In the genomic region with DNA sequence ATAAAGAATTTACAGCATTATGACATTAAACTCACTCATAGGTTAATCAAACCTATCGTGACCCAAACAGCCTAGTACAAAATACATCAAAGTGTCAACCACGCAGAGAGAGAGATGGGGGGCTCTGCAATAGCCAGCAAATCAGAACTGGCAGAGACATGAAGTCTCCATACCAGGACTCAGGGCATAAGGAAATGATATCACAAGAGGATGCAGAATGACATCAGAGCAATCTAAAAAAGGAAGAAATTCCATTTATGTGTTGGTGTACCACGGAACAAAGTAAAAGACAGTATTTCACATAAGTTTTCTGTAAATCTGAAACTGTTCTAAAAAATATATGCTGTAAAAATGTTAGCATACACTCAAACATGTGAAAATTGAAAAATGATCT, we compare ENCODE assay signal across 9 cellular contexts. TPM values are rescaled to one million over a fixed set of nuclear protein-coding genes. Genes with fewer than 3 reads are reported as not detected.
DNase-seq lines count a peak whose midpoint lies in the region; ATAC-seq, FAIRE-seq and TF ChIP-seq lines count a peak whose summit lies in the region.
"Had no signal": no experiment of that assay in that cellular context is flagged by ENCODE, and none has a peak within 500 bp of the region (broad histone marks: within the 10 kb centered on the region; RNA-seq: fewer than 3 reads in every experiment).

No MANE protein-coding gene starts in this region.

- no peak for TF ChIP-seq EP300 in gastroesophageal sphincter (IDR thresholded peaks at IDR 0.05)

- H3K9me3 ChIP-seq in Karpas-422 (ENCODE audit: low read length) (no peaks in the 10 kb centered on the region), adrenal gland (replicated peaks in 1 of 3) (no peaks in the 10 kb centered on the region), gastroesophageal sphincter (no peaks in the 10 kb centered on the region)

- H3K27ac Mint-ChIP-seq in stimulated activated memory B cell treated with anti-CD40 and anti-IgM and Interleukin-4, amounts not matched to agents 10 μg/mL and 1 μg/mL and 100 μg/mL, for 72 hours, result peak overlapping the region; percentile 60

- no peak overlapping the region for H2AFZ ChIP-seq in Karpas-422 (ENCODE audit: low read length)

- FAIRE-seq in RCC 7860 (lab: Jason Lieb, UNC), result no peak

- H4K20me1 ChIP-seq in Karpas-422 (ENCODE audit: insufficient read depth, low read depth, low read length), result peaks cover 28% of the 10 kb centered on the region

- no peaks in the 10 kb centered on the region for H3K27me3 Mint-ChIP-seq in stimulated activated memory B cell treated with anti-CD40 and anti-IgM and Interleukin-4, amounts not matched to agents 10 μg/mL and 1 μg/mL and 100 μg/mL, for 72 hours

- no peak for ATAC-seq in stimulated activated memory B cell treated with anti-CD40 and anti-IgM and Interleukin-4, amounts not matched to agents 10 μg/mL and 1 μg/mL and 100 μg/mL, for 72 hours
- no peak for ATAC-seq in gastroesophageal sphincter

- no peak overlapping the region for H3K4me3 Mint-ChIP-seq in stimulated activated memory B cell treated with anti-CD40 and anti-IgM and Interleukin-4, amounts not matched to agents 10 μg/mL and 1 μg/mL and 100 μg/mL, for 72 hours

- H3K9me3 Mint-ChIP-seq in stimulated activated memory B cell treated with anti-CD40 and anti-IgM and Interleukin-4, amounts not matched to agents 10 μg/mL and 1 μg/mL and 100 μg/mL, for 72 hours, result no peaks in the 10 kb centered on the region

- H3K27me3 ChIP-seq in Karpas-422 (ENCODE audit: low read length), result no peaks in the 10 kb centered on the region
- no peaks in the 10 kb centered on the region for H3K27me3 ChIP-seq in adrenal gland
- H3K27me3 ChIP-seq in gastroesophageal sphincter, result no peaks in the 10 kb centered on the region

- H3K79me2 ChIP-seq in Karpas-422 (ENCODE audit: low read length), result peaks cover 100% of the 10 kb centered on the region

- no peaks in the 10 kb centered on the region for H3K36me3 Mint-ChIP-seq in stimulated activated memory B cell treated with anti-CD40 and anti-IgM and Interleukin-4, amounts not matched to agents 10 μg/mL and 1 μg/mL and 100 μg/mL, for 72 hours

- H3K4me3 ChIP-seq in Karpas-422 (ENCODE audit: low read length), result no peak overlapping the region
- H3K4me3 ChIP-seq in adrenal gland, result no peak overlapping the region
- no peak overlapping the region for H3K4me3 ChIP-seq in gastroesophageal sphincter

- peaks cover 92% of the 10 kb centered on the region for H3K4me1 Mint-ChIP-seq in stimulated activated memory B cell treated with anti-CD40 and anti-IgM and Interleukin-4, amounts not matched to agents 10 μg/mL and 1 μg/mL and 100 μg/mL, for 72 hours

- H3K4me2 ChIP-seq in Karpas-422 (ENCODE audit: low read depth, low read length, poor library complexity, severe bottlenecking), result peak overlapping the region; percentile 36

- intact Hi-C loops in adrenal gland (cut with DNase I), result no loop called here

- no peaks in the 10 kb centered on the region for H3K36me3 ChIP-seq in Karpas-422 (ENCODE audit: insufficient read depth, low read length)
- H3K36me3 ChIP-seq in adrenal gland (replicated peaks in 1 of 2), result no peaks in the 10 kb centered on the region
- H3K36me3 ChIP-seq in gastroesophageal sphincter, result no peaks in the 10 kb centered on the region

- H3K4me1 ChIP-seq in Karpas-422 (ENCODE audit: low read length) (peaks cover 90% of the 10 kb centered on the region), adrenal gland (replicated peaks in 1 of 2) (peaks cover 32 to 46% of the 10 kb centered on the region in 2 donors), gastroesophageal sphincter (peaks cover 0 to 91% (median 42%) of the 10 kb centered on the region in 3 donors)

- H3K9ac ChIP-seq in Karpas-422 (ENCODE audit: low read length), result no peak overlapping the region; the same call in 1 of the 2 replicates

- H3K27ac ChIP-seq in Karpas-422 (ENCODE audit: low read length) (peak overlapping the region; percentile 64), adrenal gland (peak overlapping the region in 3 of 5 donors; percentile 43 to 71 (median 58)), gastroesophageal sphincter (peak overlapping the region in 2 of 4 donors; percentile 21 to 34)

- TF ChIP-seq POLR2A in adrenal gland (IDR thresholded peaks at IDR 0.05) (no peak), gastroesophageal sphincter (IDR thresholded peaks at IDR 0.05) (no peak)

- H3K9me2 ChIP-seq in Karpas-422 (replicated peaks; ENCODE audit: insufficient read depth, low read length), result no peaks in the 10 kb centered on the region

- DNase-seq in Karpas-422 (no peak), adrenal gland (no peak), islet precursor cell (peak; percentile 4), RCC 7860 (ENCODE audit: low spot score) (no peak), NCI-H2029 (lab: John Stamatoyannopoulos, UW) (no peak)
- DNase-seq: effector CD4-positive, alpha-beta T cell; NCI-H2171 had no signal

- TF ChIP-seq CTCF in adrenal gland (IDR thresholded peaks at IDR 0.05), result no peak
- no peak for TF ChIP-seq CTCF in gastroesophageal sphincter (IDR thresholded peaks at IDR 0.05)

- 19 to 35% (median 26%) methylated on average over 3 of the region's 3 CpGs for WGBS in adrenal gland, 4 donors
- 18 to 30% methylated on average over 2 to 3 of the region's 3 CpGs for WGBS in gastroesophageal sphincter (ENCODE audit: low coverage in 1 of 2), 2 donors

RNA-seq across cellular contexts. Expression of a gene that starts 24.6 kb away (rescaled TPM):
- 25.6 and 35.4 TPM in 2 replicates for total RNA-seq in Karpas-422 (2014; rRNA removed; shearing (Covaris generic); ENCODE audit: low replicate concordance)
- total RNA-seq in adrenal gland (10 to 100 TPM; 20.1 to 33.8 (median 26.2) TPM), gastroesophageal sphincter (10 to 100 TPM; 42.3 to 75.3 (median 51.8) TPM)
- 10 to 100 TPM in 2 of 3 donors, 1 to 10 TPM in 1; 9.3 to 14.9 (median 13.0) TPM for polyA plus RNA-seq in adrenal gland
